ENCODE assay signal across 1 cellular context in genomic region chr6:17729223-17730077, GRCh38.
A peak's percentile ranks its signal among the peaks of the same experiment; 100 is the strongest.
TF ChIP-seq lines count a peak whose summit lies in the region.

No MANE protein-coding gene starts in this region.

TF ChIP-seq in K562, 482 proteins besides CTCF, POLR2A, EP300 and RAD21 (continued from another document and continues in another):
- TF ChIP-seq PBX2 (CRISPR knock-in tag; IDR thresholded peaks at IDR 0.05; ENCODE audit: low read depth) (no peak), PBX2 (tag; conservative IDR thresholded peaks at IDR 0.05; ENCODE audit: low read depth) (0 out of 2 replicates have a peak, but pooled peaks have one; percentile 35), KLF13 (tag; IDR thresholded peaks at IDR 0.05; ENCODE audit: borderline replicate concordance, low read depth) (no peak), ETV1 (tag; conservative IDR thresholded peaks at IDR 0.05; ENCODE audit: low read depth) (no peak), ZKSCAN8 (CRISPR knock-in tag; IDR thresholded peaks at IDR 0.05) (peak; percentile 31; the same call in 1 of the 2 replicates), TEAD2 (tag; IDR thresholded peaks at IDR 0.05) (no peak), POLR2H (tag; IDR thresholded peaks at IDR 0.05; ENCODE audit: low read depth) (peak; percentile 92), JUNB (CRISPR knock-in tag; conservative IDR thresholded peaks at IDR 0.05) (no peak), SRF (CRISPR knock-in tag; IDR thresholded peaks at IDR 0.05) (no peak), SFPQ (IDR thresholded peaks at IDR 0.05; ENCODE audit: low read depth, low read length) (no peak), ZNF133 (CRISPR knock-in tag; IDR thresholded peaks at IDR 0.05) (no peak), ZNF780A (CRISPR knock-in tag; IDR thresholded peaks at IDR 0.05) (no peak), ZNF79 (CRISPR knock-in tag; IDR thresholded peaks at IDR 0.05; ENCODE audit: low read depth) (no peak), GTF2A2 (tag; IDR thresholded peaks at IDR 0.05) (no peak), MTA3 (IDR thresholded peaks at IDR 0.05; ENCODE audit: borderline replicate concordance) (peak; percentile 60; the same call in 1 of the 2 replicates), BRF2 (IDR thresholded peaks at IDR 0.05; ENCODE audit: borderline replicate concordance, insufficient read depth, insufficient read length) (no peak), KLF1 (tag; IDR thresholded peaks at IDR 0.05) (no peak), BMI1 (IDR thresholded peaks at IDR 0.05; ENCODE audit: low read length) (no peak), GMEB1 (CRISPR knock-in tag; IDR thresholded peaks at IDR 0.05) (no peak), CREBBP (IDR thresholded peaks at IDR 0.05; ENCODE audit: low read depth, low read length) (no peak), ZSCAN29 (IDR thresholded peaks at IDR 0.05) (no peak), MECOM (CRISPR knock-in tag; IDR thresholded peaks at IDR 0.05) (no peak), ZNF174 (CRISPR knock-in tag; IDR thresholded peaks at IDR 0.05) (no peak), BRF1 (IDR thresholded peaks at IDR 0.05; ENCODE audit: borderline replicate concordance, extremely low read depth, insufficient read length) (no peak), TAF15 (IDR thresholded peaks at IDR 0.05; ENCODE audit: low read depth, low read length) (no peak), MAZ (CRISPR knock-in tag; conservative IDR thresholded peaks at IDR 0.05 in 1 of 2, IDR thresholded peaks at IDR 0.05 in 1 of 2) (no peak), POLR2B (IDR thresholded peaks at IDR 0.05; ENCODE audit: low read depth, partially characterized antibody) (peak; percentile 52), ZBED1 (IDR thresholded peaks at IDR 0.05) (no peak), CREM (IDR thresholded peaks at IDR 0.05; ENCODE audit: low read depth) (no peak), GABPA (tag; conservative IDR thresholded peaks at IDR 0.05; ENCODE audit: low read depth) (no peak), RB1 (IDR thresholded peaks at IDR 0.05; ENCODE audit: low read depth) (no peak), FOXA1 (IDR thresholded peaks at IDR 0.05; ENCODE audit: borderline replicate concordance) (no peak), SIRT6 (IDR thresholded peaks at IDR 0.05; ENCODE audit: low read depth, low read length) (no peak), XRCC4 (IDR thresholded peaks at IDR 0.05; ENCODE audit: extremely low read depth, insufficient read depth, insufficient read length) (no peak), JUN (IDR thresholded peaks at IDR 0.05; ENCODE audit: borderline replicate concordance, low read depth, low read length) (peak; percentile 81; the same call in 1 of the 2 replicates), JUN (CRISPR knock-in tag; IDR thresholded peaks at IDR 0.05; ENCODE audit: borderline replicate concordance) (peak; percentile 3; the same call in 1 of the 2 replicates), L3MBTL2 (IDR thresholded peaks at IDR 0.05) (no peak), ZNF699 (CRISPR knock-in tag; IDR thresholded peaks at IDR 0.05; ENCODE audit: insufficient replicate concordance) (no peak), CEBPB (tag; IDR thresholded peaks at IDR 0.05) (peak; percentile 39; the same call in 1 of the 2 replicates), HINFP (tag; conservative IDR thresholded peaks at IDR 0.05; ENCODE audit: low read depth) (no peak), ZNF561 (CRISPR knock-in tag; conservative IDR thresholded peaks at IDR 0.05) (no peak), CHD2 (IDR thresholded peaks at IDR 0.05; ENCODE audit: low read depth, low read length) (no peak)
- TF ChIP-seq, protein P1, sequence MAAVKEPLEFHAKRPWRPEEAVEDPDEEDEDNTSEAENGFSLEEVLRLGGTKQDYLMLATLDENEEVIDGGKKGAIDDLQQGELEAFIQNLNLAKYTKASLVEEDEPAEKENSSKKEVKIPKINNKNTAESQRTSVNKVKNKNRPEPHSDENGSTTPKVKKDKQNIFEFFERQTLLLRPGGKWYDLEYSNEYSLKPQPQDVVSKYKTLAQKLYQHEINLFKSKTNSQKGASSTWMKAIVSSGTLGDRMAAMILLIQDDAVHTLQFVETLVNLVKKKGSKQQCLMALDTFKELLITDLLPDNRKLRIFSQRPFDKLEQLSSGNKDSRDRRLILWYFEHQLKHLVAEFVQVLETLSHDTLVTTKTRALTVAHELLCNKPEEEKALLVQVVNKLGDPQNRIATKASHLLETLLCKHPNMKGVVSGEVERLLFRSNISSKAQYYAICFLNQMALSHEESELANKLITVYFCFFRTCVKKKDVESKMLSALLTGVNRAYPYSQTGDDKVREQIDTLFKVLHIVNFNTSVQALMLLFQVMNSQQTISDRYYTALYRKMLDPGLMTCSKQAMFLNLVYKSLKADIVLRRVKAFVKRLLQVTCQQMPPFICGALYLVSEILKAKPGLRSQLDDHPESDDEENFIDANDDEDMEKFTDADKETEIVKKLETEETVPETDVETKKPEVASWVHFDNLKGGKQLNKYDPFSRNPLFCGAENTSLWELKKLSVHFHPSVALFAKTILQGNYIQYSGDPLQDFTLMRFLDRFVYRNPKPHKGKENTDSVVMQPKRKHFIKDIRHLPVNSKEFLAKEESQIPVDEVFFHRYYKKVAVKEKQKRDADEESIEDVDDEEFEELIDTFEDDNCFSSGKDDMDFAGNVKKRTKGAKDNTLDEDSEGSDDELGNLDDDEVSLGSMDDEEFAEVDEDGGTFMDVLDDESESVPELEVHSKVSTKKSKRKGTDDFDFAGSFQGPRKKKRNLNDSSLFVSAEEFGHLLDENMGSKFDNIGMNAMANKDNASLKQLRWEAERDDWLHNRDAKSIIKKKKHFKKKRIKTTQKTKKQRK (IDR thresholded peaks at IDR 0.05; ENCODE audit: borderline replicate concordance, low read depth, low read length) = no peak
- TF ChIP-seq, protein P2, sequence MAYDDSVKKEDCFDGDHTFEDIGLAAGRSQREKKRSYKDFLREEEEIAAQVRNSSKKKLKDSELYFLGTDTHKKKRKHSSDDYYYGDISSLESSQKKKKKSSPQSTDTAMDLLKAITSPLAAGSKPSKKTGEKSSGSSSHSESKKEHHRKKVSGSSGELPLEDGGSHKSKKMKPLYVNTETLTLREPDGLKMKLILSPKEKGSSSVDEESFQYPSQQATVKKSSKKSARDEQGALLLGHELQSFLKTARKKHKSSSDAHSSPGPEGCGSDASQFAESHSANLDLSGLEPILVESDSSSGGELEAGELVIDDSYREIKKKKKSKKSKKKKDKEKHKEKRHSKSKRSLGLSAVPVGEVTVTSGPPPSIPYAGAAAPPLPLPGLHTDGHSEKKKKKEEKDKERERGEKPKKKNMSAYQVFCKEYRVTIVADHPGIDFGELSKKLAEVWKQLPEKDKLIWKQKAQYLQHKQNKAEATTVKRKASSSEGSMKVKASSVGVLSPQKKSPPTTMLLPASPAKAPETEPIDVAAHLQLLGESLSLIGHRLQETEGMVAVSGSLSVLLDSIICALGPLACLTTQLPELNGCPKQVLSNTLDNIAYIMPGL (CRISPR knock-in tag; IDR thresholded peaks at IDR 0.05) = 0 out of 2 replicates have a peak, but pooled peaks have one; percentile 34
- TF ChIP-seq, protein P3, sequence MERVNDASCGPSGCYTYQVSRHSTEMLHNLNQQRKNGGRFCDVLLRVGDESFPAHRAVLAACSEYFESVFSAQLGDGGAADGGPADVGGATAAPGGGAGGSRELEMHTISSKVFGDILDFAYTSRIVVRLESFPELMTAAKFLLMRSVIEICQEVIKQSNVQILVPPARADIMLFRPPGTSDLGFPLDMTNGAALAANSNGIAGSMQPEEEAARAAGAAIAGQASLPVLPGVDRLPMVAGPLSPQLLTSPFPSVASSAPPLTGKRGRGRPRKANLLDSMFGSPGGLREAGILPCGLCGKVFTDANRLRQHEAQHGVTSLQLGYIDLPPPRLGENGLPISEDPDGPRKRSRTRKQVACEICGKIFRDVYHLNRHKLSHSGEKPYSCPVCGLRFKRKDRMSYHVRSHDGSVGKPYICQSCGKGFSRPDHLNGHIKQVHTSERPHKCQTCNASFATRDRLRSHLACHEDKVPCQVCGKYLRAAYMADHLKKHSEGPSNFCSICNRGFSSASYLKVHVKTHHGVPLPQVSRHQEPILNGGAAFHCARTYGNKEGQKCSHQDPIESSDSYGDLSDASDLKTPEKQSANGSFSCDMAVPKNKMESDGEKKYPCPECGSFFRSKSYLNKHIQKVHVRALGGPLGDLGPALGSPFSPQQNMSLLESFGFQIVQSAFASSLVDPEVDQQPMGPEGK (CRISPR knock-in tag; IDR thresholded peaks at IDR 0.05; ENCODE audit: borderline replicate concordance) = no peak
- TF ChIP-seq, protein P4, sequence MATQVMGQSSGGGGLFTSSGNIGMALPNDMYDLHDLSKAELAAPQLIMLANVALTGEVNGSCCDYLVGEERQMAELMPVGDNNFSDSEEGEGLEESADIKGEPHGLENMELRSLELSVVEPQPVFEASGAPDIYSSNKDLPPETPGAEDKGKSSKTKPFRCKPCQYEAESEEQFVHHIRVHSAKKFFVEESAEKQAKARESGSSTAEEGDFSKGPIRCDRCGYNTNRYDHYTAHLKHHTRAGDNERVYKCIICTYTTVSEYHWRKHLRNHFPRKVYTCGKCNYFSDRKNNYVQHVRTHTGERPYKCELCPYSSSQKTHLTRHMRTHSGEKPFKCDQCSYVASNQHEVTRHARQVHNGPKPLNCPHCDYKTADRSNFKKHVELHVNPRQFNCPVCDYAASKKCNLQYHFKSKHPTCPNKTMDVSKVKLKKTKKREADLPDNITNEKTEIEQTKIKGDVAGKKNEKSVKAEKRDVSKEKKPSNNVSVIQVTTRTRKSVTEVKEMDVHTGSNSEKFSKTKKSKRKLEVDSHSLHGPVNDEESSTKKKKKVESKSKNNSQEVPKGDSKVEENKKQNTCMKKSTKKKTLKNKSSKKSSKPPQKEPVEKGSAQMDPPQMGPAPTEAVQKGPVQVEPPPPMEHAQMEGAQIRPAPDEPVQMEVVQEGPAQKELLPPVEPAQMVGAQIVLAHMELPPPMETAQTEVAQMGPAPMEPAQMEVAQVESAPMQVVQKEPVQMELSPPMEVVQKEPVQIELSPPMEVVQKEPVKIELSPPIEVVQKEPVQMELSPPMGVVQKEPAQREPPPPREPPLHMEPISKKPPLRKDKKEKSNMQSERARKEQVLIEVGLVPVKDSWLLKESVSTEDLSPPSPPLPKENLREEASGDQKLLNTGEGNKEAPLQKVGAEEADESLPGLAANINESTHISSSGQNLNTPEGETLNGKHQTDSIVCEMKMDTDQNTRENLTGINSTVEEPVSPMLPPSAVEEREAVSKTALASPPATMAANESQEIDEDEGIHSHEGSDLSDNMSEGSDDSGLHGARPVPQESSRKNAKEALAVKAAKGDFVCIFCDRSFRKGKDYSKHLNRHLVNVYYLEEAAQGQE (CRISPR knock-in tag; IDR thresholded peaks at IDR 0.05; ENCODE audit: low read depth) = no peak
